Comparison of ENCODE assay signal across 8 cellular contexts in the genomic region with DNA sequence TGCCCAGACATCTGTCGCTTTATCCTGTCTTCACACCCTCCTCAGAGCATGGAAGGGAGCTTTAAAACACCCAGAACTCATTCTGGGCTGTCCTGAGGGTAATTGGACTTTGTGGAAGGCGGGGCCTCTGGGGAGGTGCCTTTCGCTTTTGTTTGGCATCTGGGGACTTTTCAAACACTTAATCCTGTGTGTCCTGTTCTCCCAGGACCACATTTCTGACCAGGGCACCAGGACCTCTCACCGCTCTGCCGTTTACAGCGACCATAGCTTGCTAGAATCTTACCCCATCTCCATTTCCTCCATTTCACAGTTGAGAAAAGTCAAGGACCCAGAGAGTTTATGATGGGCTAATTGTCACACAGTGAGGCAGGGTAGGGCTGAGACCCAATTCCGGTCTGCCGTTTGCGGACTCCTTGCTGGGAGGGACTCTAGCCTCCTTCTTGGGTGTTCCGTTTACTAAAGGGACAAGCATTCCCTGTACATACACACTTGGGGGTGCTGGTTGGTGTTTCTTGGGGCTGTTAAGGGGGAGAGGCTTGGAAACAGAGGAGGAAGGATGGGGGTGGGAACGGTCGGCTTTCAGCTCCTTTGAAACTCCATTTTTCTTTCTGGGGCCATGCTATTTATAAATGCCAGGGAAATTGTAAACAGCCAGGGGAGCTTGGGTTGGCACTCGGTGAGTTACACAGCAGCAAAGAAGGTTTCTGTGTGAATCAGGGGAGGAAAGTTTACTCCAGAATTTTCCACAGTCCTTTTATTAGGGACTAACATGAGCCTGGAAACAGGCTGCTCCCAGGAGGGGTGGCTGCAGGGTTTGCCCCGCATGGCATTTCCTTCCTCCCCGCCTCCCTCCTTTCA. TPM values are rescaled to one million over a fixed set of nuclear protein-coding genes. Genes with fewer than 3 reads are reported as not detected.
DNase-seq lines count a peak whose midpoint lies in the region; ATAC-seq and TF ChIP-seq lines count a peak whose summit lies in the region.

No MANE protein-coding gene starts in this region.

- no peak for TF ChIP-seq CTCF in WI38 (IDR thresholded peaks at IDR 0.05; ENCODE audit: low read depth, low read length)
- TF ChIP-seq CTCF in heart left ventricle (IDR thresholded peaks at IDR 0.05) = no peak

- DNase-seq in activated CD4-positive, alpha-beta T cell treated with anti-CD3 and anti-CD28 coated beads, Interleukin-2, amount 10 ng/mL, durations not matched to agents 24 days and 14 days = no peak
- no peak for DNase-seq in activated CD4-positive, alpha-beta T cell treated with anti-CD3 and anti-CD28 coated beads for 4 hours
- DNase-seq in heart left ventricle = no peak
- DNase-seq in NCI-H146 treated with DMSO at 0.1 percent for 48 hours (lab: John Stamatoyannopoulos, UW; ENCODE audit: unreplicated experiment) = no peak
- DNase-seq in mucosa of gallbladder (ENCODE audit: low spot score) = no peak
- DNase-seq in DMS79 treated with DMSO at 0.1 percent for 48 hours (lab: John Stamatoyannopoulos, UW) = no peak

- H3K36me3 ChIP-seq in heart left ventricle = no peaks in the 10 kb centered on the region
- no peaks in the 10 kb centered on the region for H3K36me3 ChIP-seq in rectal smooth muscle tissue (ENCODE audit: control insufficient read depth, insufficient read depth, low read length)

- no peaks in the 10 kb centered on the region for H3K9me3 ChIP-seq in heart left ventricle

- intact Hi-C loops in activated CD4-positive, alpha-beta T cell treated with anti-CD3 and anti-CD28 coated beads, Interleukin-2, amount 10 ng/mL, durations not matched to agents 24 days and 14 days (cut with micrococcal nuclease) = no loop called here
- intact Hi-C loops in heart left ventricle (cut with DNase I) = loop anchor here in 8 of 10 donors (5.0 to 10.0 kb wide), 7 partner anchors 42 to 113 kb away; no protein-coding TSS in a partner anchor

- peaks cover 26% of the 10 kb centered on the region for H3K27me3 Mint-ChIP-seq in activated CD4-positive, alpha-beta T cell treated with anti-CD3 and anti-CD28 coated beads, Interleukin-2, amount 10 ng/mL, durations not matched to agents 24 days and 14 days

- H3K4me3 ChIP-seq in WI38 (ENCODE audit: low read depth, low read length) = peak overlapping the region; percentile 88
- H3K4me3 ChIP-seq in heart left ventricle = peak overlapping the region; percentile 75 to 95 (median 88)
- H3K4me3 ChIP-seq in rectal smooth muscle tissue (ENCODE audit: low read length) = peak overlapping the region; percentile 95

- H3K9ac ChIP-seq in rectal smooth muscle tissue (ENCODE audit: low read length) = peak overlapping the region; percentile 95

- H3K4me3 Mint-ChIP-seq in activated CD4-positive, alpha-beta T cell treated with anti-CD3 and anti-CD28 coated beads, Interleukin-2, amount 10 ng/mL, durations not matched to agents 24 days and 14 days = peak overlapping the region; percentile 78

- no peaks in the 10 kb centered on the region for H3K27me3 ChIP-seq in heart left ventricle
- no peaks in the 10 kb centered on the region for H3K27me3 ChIP-seq in rectal smooth muscle tissue (ENCODE audit: control insufficient read depth, insufficient read depth, low read length)

- H3K27ac Mint-ChIP-seq in activated CD4-positive, alpha-beta T cell treated with anti-CD3 and anti-CD28 coated beads, Interleukin-2, amount 10 ng/mL, durations not matched to agents 24 days and 14 days = no peak overlapping the region

- peaks cover 14% of the 10 kb centered on the region for H3K4me1 Mint-ChIP-seq in activated CD4-positive, alpha-beta T cell treated with anti-CD3 and anti-CD28 coated beads, Interleukin-2, amount 10 ng/mL, durations not matched to agents 24 days and 14 days

- WGBS in heart left ventricle, 4 donors = 23 to 29% (median 27%) methylated on average over 15 of the region's 15 CpGs

- no peaks in the 10 kb centered on the region for H3K9me3 Mint-ChIP-seq in activated CD4-positive, alpha-beta T cell treated with anti-CD3 and anti-CD28 coated beads, Interleukin-2, amount 10 ng/mL, durations not matched to agents 24 days and 14 days

- peak; percentile 3 to 29 (median 6) for ATAC-seq in heart left ventricle

- H3K27ac ChIP-seq in heart left ventricle (peak overlapping the region; percentile 30 to 96 (median 88)), rectal smooth muscle tissue (ENCODE audit: low read depth, low read length) (peak overlapping the region; percentile 98)

- H3K4me1 ChIP-seq in heart left ventricle = peaks cover 6 to 71% (median 64%) of the 10 kb centered on the region in 12 donors
- peaks cover 57% of the 10 kb centered on the region for H3K4me1 ChIP-seq in rectal smooth muscle tissue (ENCODE audit: control insufficient read depth, insufficient read depth, low read length)

- no peaks in the 10 kb centered on the region for H3K36me3 Mint-ChIP-seq in activated CD4-positive, alpha-beta T cell treated with anti-CD3 and anti-CD28 coated beads, Interleukin-2, amount 10 ng/mL, durations not matched to agents 24 days and 14 days (ENCODE audit: low read depth)

- TF ChIP-seq POLR2A in heart left ventricle (IDR thresholded peaks at IDR 0.05) = no peak

RNA-seq across cellular contexts. Expression of a gene that starts 1.3 kb away (rescaled TPM):
- 1.4 and 1.5 TPM in 2 replicates for total RNA-seq in activated CD4-positive, alpha-beta T cell treated with anti-CD3 and anti-CD28 coated beads, Interleukin-2, amount 10 ng/mL, durations not matched to agents 24 days and 14 days
- total RNA-seq in heart left ventricle (1,000 to 10,000 TPM in 2 of 9 donors, 100 to 1,000 TPM in 7; 422 to 2,088 (median 703) TPM), mucosa of gallbladder (521 TPM)
- polyA plus RNA-seq in heart left ventricle = 100 to 1,000 TPM; 379 to 481 TPM

Comparison
In these comparisons a context has a peak if more than half of its experiments do, and no peak if none do; other contexts are left out.
1. RNA of a gene that starts 1.3 kb away (total RNA-seq): 422 to 2,088 TPM in heart left ventricle and 521 TPM in mucosa of gallbladder (single experiment); 1.4 to 1.5 TPM in activated CD4-positive, alpha-beta T cell treated with anti-CD3 and anti-CD28 coated beads, Interleukin-2, amount 10 ng/mL, durations not matched to agents 24 days and 14 days; every median in the first group is over 100 times any median in the second.
2. Peak in every context shown above with its lines, with median percentiles within 50 percentile points of each other: H3K4me3 ChIP-seq.